ENCODE assay signal across 1 cellular context in the genomic region with DNA sequence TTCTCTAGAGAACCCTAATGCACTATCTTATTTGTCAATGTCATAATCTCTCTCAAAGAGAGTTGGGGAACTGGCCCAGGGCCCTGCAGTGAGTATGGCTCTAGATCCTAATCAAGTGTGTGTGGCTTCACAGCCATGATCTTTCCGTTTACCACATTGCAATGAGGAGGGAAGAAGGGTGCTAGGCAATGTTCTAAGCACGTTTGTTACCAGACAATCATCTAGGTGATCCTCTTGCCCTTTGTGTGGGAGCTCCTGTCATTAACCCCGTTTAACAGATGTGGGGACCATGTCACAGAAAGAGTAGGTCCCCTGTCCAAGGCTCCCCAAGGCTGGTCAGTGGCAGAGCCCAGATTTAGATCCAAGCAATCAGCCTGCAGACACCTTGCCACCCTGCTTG.
TF ChIP-seq lines count a peak whose summit lies in the region.

No MANE protein-coding gene starts in this region.

TF ChIP-seq in WTC11, 78 proteins besides CTCF, POLR2A, EP300 and RAD21 (continued from another document):
- TF ChIP-seq, protein P1, sequence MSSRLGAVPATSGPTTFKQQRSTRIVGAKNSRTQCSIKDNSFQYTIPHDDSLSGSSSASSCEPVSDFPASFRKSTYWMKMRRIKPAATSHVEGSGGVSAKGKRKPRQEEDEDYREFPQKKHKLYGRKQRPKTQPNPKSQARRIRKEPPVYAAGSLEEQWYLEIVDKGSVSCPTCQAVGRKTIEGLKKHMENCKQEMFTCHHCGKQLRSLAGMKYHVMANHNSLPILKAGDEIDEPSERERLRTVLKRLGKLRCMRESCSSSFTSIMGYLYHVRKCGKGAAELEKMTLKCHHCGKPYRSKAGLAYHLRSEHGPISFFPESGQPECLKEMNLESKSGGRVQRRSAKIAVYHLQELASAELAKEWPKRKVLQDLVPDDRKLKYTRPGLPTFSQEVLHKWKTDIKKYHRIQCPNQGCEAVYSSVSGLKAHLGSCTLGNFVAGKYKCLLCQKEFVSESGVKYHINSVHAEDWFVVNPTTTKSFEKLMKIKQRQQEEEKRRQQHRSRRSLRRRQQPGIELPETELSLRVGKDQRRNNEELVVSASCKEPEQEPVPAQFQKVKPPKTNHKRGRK (CRISPR knock-in tag; IDR thresholded peaks at IDR 0.05; ENCODE audit: borderline replicate concordance) = no peak
- TF ChIP-seq, protein P2, sequence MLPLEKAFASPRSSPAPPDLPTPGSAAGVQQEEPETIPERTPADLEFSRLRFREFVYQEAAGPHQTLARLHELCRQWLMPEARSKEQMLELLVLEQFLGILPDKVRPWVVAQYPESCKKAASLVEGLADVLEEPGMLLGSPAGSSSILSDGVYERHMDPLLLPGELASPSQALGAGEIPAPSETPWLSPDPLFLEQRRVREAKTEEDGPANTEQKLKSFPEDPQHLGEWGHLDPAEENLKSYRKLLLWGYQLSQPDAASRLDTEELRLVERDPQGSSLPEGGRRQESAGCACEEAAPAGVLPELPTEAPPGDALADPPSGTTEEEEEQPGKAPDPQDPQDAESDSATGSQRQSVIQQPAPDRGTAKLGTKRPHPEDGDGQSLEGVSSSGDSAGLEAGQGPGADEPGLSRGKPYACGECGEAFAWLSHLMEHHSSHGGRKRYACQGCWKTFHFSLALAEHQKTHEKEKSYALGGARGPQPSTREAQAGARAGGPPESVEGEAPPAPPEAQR (CRISPR knock-in tag; IDR thresholded peaks at IDR 0.05) = no peak
- no peak for TF ChIP-seq ZBTB21 (CRISPR knock-in tag; IDR thresholded peaks at IDR 0.05; ENCODE audit: borderline replicate concordance)
- TF ChIP-seq FOXP1 (CRISPR knock-in tag; IDR thresholded peaks at IDR 0.05; ENCODE audit: borderline replicate concordance) = no peak
